ENCODE assay signal across 9 cellular contexts in genomic region chr12:2960996-2961616, GRCh38. TPM values are rescaled to one million over a fixed set of nuclear protein-coding genes. Genes with fewer than 3 reads are reported as not detected.
A peak's percentile ranks its signal among the peaks of the same experiment; 100 is the strongest.
DNase-seq lines count a peak whose midpoint lies in the region; ATAC-seq and TF ChIP-seq lines count a peak whose summit lies in the region.
"Had no signal": no experiment of that assay in that cellular context is flagged by ENCODE, and none has a peak within 500 bp of the region (broad histone marks: within the 10 kb centered on the region; RNA-seq: fewer than 3 reads in every experiment).

No MANE protein-coding gene starts in this region.

- H3K27me3 Mint-ChIP-seq in CD8-positive, alpha-beta T cell (ENCODE audit: low read depth), result peaks cover 54% of the 10 kb centered on the region
- H3K27me3 Mint-ChIP-seq in osteocyte (ENCODE audit: unreplicated experiment), result no peaks in the 10 kb centered on the region

- BruUV-seq in PC-9 (replicated peaks; lab: Mats Ljungman, UMichigan), result TSS peak; percentile 31

- no peak overlapping the region for H2AFZ ChIP-seq in PC-9

- DNase-seq in CD8-positive, alpha-beta T cell, result no peak
- DNase-seq in PC-9, result no peak
- no peak for DNase-seq in esophagus muscularis mucosa (ENCODE audit: extremely low spot score)
- DNase-seq in osteocyte (ENCODE audit: extremely low spot score, unreplicated experiment), result no peak
- DNase-seq in DMS153 (lab: John Stamatoyannopoulos, UW), result no peak
- no peak for DNase-seq in COR-L47 (lab: John Stamatoyannopoulos, UW)
- no peak for DNase-seq in AG08396 (ENCODE audit: low spot score)
- DNase-seq: cortex of kidney had no signal

- 76% methylated on average over 9 of the region's 10 CpGs for WGBS in esophagus muscularis mucosa

- CTCF ChIA-PET in CD8-positive, alpha-beta T cell (lab: Charles Lee), result no interaction called here
- CTCF ChIA-PET in PC-9 (lab: Charles Lee), result interaction anchor here (1.2 kb wide), 1 partner anchor 80 kb away, joined by 8 read pairs; no protein-coding TSS in a partner anchor

- peaks cover 48% of the 10 kb centered on the region for H3K79me2 ChIP-seq in PC-9 (ENCODE audit: low read depth)

- peaks cover 35% of the 10 kb centered on the region for H3F3A ChIP-seq in PC-9 (ENCODE audit: insufficient read depth, low read depth)

- no peaks in the 10 kb centered on the region for H3K9me3 Mint-ChIP-seq in CD8-positive, alpha-beta T cell
- no peaks in the 10 kb centered on the region for H3K9me3 Mint-ChIP-seq in osteocyte (ENCODE audit: unreplicated experiment)

- no peak overlapping the region for H3K27ac ChIP-seq in CD8-positive, alpha-beta T cell (ENCODE audit: low read depth, low read length)
- no peak overlapping the region for H3K27ac ChIP-seq in PC-9
- peak overlapping the region in 3 of 4 donors; percentile 87 to 91 (median 88) for H3K27ac ChIP-seq in esophagus muscularis mucosa (replicated peaks in 1 of 4)

- TF ChIP-seq CTCF in CD8-positive, alpha-beta T cell (IDR thresholded peaks at IDR 0.05), result no peak
- TF ChIP-seq CTCF in PC-9 (conservative IDR thresholded peaks at IDR 0.05) (no peak), esophagus muscularis mucosa (IDR thresholded peaks at IDR 0.05) (no peak), osteocyte (IDR thresholded peaks at IDR 0.05) (no peak)

- intact Hi-C loops in CD8-positive, alpha-beta T cell (cut with DNase I, micrococcal nuclease), result no loop called here
- intact Hi-C loops in PC-9 (cut with micrococcal nuclease; ENCODE audit: unreplicated experiment), result no loop called here
- intact Hi-C loops in esophagus muscularis mucosa (cut with DNase I), result no loop called here

- H3K4me1 ChIP-seq in CD8-positive, alpha-beta T cell (ENCODE audit: insufficient read depth, low read length), result peaks cover 5% of the 10 kb centered on the region
- H3K4me1 ChIP-seq in PC-9 (replicated peaks; ENCODE audit: insufficient read depth) (peaks cover 33% of the 10 kb centered on the region), esophagus muscularis mucosa (peaks cover 28 to 52% (median 36%) of the 10 kb centered on the region in 4 donors)

- POLR2A ChIA-PET in CD8-positive, alpha-beta T cell (lab: Charles Lee), result no interaction called here
- POLR2A ChIA-PET in PC-9 (lab: Charles Lee; ENCODE audit: unreplicated experiment), result no interaction called here

- no peak for ATAC-seq in CD8-positive, alpha-beta T cell
- ATAC-seq in HG02973 (IDR thresholded peaks at IDR 0.05; ENCODE audit: unreplicated experiment), result no peak

- no peak for TF ChIP-seq EP300 in esophagus muscularis mucosa (IDR thresholded peaks at IDR 0.05)

- H4K20me1 ChIP-seq in PC-9 (ENCODE audit: insufficient read depth), result peaks cover 21% of the 10 kb centered on the region; the same call in 1 of the 2 replicates

- H3K36me3 Mint-ChIP-seq in CD8-positive, alpha-beta T cell, result no peaks in the 10 kb centered on the region
- no peaks in the 10 kb centered on the region for H3K36me3 Mint-ChIP-seq in osteocyte (ENCODE audit: unreplicated experiment)

- H3K36me3 ChIP-seq in CD8-positive, alpha-beta T cell (ENCODE audit: insufficient read depth, low read length), result no peaks in the 10 kb centered on the region
- H3K36me3 ChIP-seq in PC-9 (ENCODE audit: low read depth) (no peaks in the 10 kb centered on the region), esophagus muscularis mucosa (no peaks in the 10 kb centered on the region)

- H3K4me1 Mint-ChIP-seq in CD8-positive, alpha-beta T cell (ENCODE audit: low read depth), result peaks cover 14% of the 10 kb centered on the region
- H3K4me1 Mint-ChIP-seq in osteocyte (ENCODE audit: unreplicated experiment), result peaks cover 58% of the 10 kb centered on the region

- no peak overlapping the region for H3K4me3 ChIP-seq in CD8-positive, alpha-beta T cell (ENCODE audit: low read depth, low read length)
- H3K4me3 ChIP-seq in PC-9 (peak overlapping the region; percentile 83; the same call in 1 of the 2 replicates), esophagus muscularis mucosa (peak overlapping the region; percentile 65 to 87 (median 76))

- peak overlapping the region; percentile 66 for H3K4me3 Mint-ChIP-seq in CD8-positive, alpha-beta T cell
- H3K4me3 Mint-ChIP-seq in osteocyte (ENCODE audit: unreplicated experiment), result peak overlapping the region; percentile 78

- no peaks in the 10 kb centered on the region for H3K9me2 ChIP-seq in PC-9 (ENCODE audit: insufficient read depth)

- H3K9me3 ChIP-seq in CD8-positive, alpha-beta T cell (ENCODE audit: low read length), result no peaks in the 10 kb centered on the region
- H3K9me3 ChIP-seq in PC-9 (ENCODE audit: insufficient read depth, low read depth) (no peaks in the 10 kb centered on the region), esophagus muscularis mucosa (no peaks in the 10 kb centered on the region)

- H3K4me2 ChIP-seq in PC-9, result peak overlapping the region; percentile 84

- H3K27me3 ChIP-seq in CD8-positive, alpha-beta T cell (ENCODE audit: insufficient read depth, low read length), result peaks cover 12% of the 10 kb centered on the region
- H3K27me3 ChIP-seq in PC-9 (ENCODE audit: insufficient read depth, low read depth) (no peaks in the 10 kb centered on the region), esophagus muscularis mucosa (peaks cover 0 to 16% (median 0%) of the 10 kb centered on the region in 4 donors)

- no peak overlapping the region for H3K27ac Mint-ChIP-seq in CD8-positive, alpha-beta T cell
- H3K27ac Mint-ChIP-seq in osteocyte (ENCODE audit: unreplicated experiment), result peak overlapping the region; percentile 86

- TF ChIP-seq POLR2A in esophagus muscularis mucosa (IDR thresholded peaks at IDR 0.05; ENCODE audit: low read depth), result no peak

RNA-seq across cellular contexts. Expression of gene TEAD4, which starts 1.9 kb away (rescaled TPM):
- not detected for total RNA-seq in CD8-positive, alpha-beta T cell
- total RNA-seq in PC-9 (2021), result 47.7 and 56.0 TPM in 2 replicates
- 10 to 100 TPM in 3 of 4 donors, 1 to 10 TPM in 1; 7.5 to 42.7 (median 28.0) TPM for total RNA-seq in esophagus muscularis mucosa
- total RNA-seq in osteocyte, result 28.9 and 30.0 TPM in 2 replicates

Comparison
In these comparisons a context has a peak if more than half of its experiments do, and no peak if none do; other contexts are left out.
1. H3K27ac ChIP-seq: peak in esophagus muscularis mucosa (3 of 4); none in CD8-positive, alpha-beta T cell (single experiment) and PC-9 (single experiment).
2. RNA of gene TEAD4, which starts 1.9 kb away (total RNA-seq): 47.7 to 56.0 TPM in PC-9, 7.5 to 42.7 TPM in esophagus muscularis mucosa and 28.9 to 30.0 TPM in osteocyte; not detected in CD8-positive, alpha-beta T cell; every median in the first group is over 4 times any median in the second.